8 cellular contexts compared by ENCODE assay signal in the genomic region with DNA sequence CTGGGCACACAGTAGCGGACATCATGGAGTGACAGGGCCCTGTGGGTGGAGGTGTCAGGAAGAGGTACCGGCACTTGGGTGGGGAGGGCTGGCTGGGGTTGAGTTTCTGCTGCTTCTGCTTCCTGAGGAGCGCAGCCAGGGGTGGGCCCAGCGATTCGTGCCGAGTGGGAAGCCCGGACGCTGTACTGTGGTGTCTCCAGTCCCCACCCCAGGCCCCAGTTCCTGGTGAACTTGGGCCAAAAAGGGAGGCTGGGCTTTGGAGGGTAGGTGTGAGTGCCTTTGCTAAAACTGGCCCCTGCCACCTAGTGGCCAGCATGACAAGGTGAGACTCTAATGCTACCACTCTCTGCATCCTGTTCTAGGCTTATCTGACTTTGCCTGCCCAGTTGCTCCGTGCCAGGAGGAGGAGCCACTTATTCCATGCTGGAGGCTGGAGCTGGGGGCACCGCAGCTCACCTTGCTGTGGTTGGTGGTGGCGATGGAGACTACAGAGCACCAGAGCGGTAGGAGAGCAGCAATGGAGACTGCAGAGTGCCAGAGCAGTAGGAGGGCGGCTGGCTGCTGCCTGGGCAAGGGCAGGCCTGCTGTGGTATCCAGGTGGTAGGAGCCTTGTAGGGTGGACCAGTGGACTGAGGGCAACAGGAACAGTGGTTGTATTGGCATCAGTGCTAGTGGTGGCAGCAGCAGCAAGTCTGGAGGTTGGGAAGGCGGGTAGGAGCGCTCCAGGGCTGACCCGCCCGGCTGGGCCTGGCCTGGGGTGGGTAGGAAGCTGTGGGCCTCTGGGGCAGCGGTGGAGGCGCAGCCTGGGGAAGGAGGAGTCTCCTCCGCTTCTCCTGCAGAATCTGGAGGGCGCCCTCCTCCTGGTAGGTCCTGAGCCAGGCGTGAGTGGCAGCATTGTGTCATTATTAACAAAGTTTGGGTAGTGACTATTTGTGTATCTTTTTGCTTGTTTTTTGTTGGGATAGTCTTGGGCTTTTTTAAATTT. TPM values are rescaled to one million over a fixed set of nuclear protein-coding genes. Genes with fewer than 3 reads are reported as not detected.
DNase-seq lines count a peak whose midpoint lies in the region; ATAC-seq, FAIRE-seq and TF ChIP-seq lines count a peak whose summit lies in the region.

No MANE protein-coding gene starts in this region.

- H3K4me1 ChIP-seq in kidney (ENCODE audit: control insufficient read depth in 1 of 2, insufficient read depth in 1 of 2, low read depth in 1 of 2, low read length in 2 of 2) = peaks cover 0 to 5% of the 10 kb centered on the region in 2 donors

- H3K9ac ChIP-seq in kidney (ENCODE audit: low read length in 2 of 2) = no peak overlapping the region

- CTCF ChIA-PET in GM10248 (lab: Yijun Ruan, JAX) = interaction anchor here (1.0 to 1.4 kb wide), 2 partner anchors 8 to 230 kb away, joined by 3 read pairs; no protein-coding TSS in a partner anchor

- no peaks in the 10 kb centered on the region for H3K9me3 ChIP-seq in kidney (ENCODE audit: control insufficient read depth in 1 of 2, low read length in 2 of 2)

- POLR2A ChIA-PET in GM10248 (lab: Yijun Ruan, JAX) = no interaction called here

- H3K9me3 Mint-ChIP-seq in activated naive CD8-positive, alpha-beta T cell treated with anti-CD3 and anti-CD28 coated beads for 36 hours = no peaks in the 10 kb centered on the region

- H3K36me3 ChIP-seq in kidney (ENCODE audit: control insufficient read depth in 1 of 2, insufficient read depth in 2 of 2, low read length in 2 of 2) = no peaks in the 10 kb centered on the region

- TF ChIP-seq CTCF in GM10248 (IDR thresholded peaks at IDR 0.05; ENCODE audit: control extremely low read depth, extremely low read depth, low read depth, missing control alignments) = peak; percentile 74
- TF ChIP-seq CTCF in kidney (IDR thresholded peaks at IDR 0.05; ENCODE audit: borderline replicate concordance, extremely low read depth, insufficient read depth) = peak; percentile 44

- no peak for FAIRE-seq in kidney (lab: Jason Lieb, UNC)

- intact Hi-C loops in kidney (cut with DNase I) = no loop called here

- H3K4me3 ChIP-seq in kidney (ENCODE audit: low read length in 2 of 2) = no peak overlapping the region

- H3K4me1 Mint-ChIP-seq in activated naive CD8-positive, alpha-beta T cell treated with anti-CD3 and anti-CD28 coated beads for 36 hours = peaks cover 8% of the 10 kb centered on the region

- H3K4me3 Mint-ChIP-seq in activated naive CD8-positive, alpha-beta T cell treated with anti-CD3 and anti-CD28 coated beads for 36 hours = no peak overlapping the region

- peaks cover 40% of the 10 kb centered on the region for H3K27me3 Mint-ChIP-seq in activated naive CD8-positive, alpha-beta T cell treated with anti-CD3 and anti-CD28 coated beads for 36 hours

- H3K27ac Mint-ChIP-seq in activated naive CD8-positive, alpha-beta T cell treated with anti-CD3 and anti-CD28 coated beads for 36 hours = no peak overlapping the region

- DNase-seq in A172 (ENCODE audit: low spot score) (peak; percentile 27), GM10248 (ENCODE audit: extremely low spot score) (no peak), NCI-H69 (lab: John Stamatoyannopoulos, UW) (peak; percentile 70), kidney (no peak), retina (no peak), DMS79 (lab: John Stamatoyannopoulos, UW) (no peak)
- DNase-seq in activated naive CD8-positive, alpha-beta T cell treated with anti-CD3 and anti-CD28 coated beads for 36 hours = peak; percentile 30

- H3K27ac ChIP-seq in kidney (ENCODE audit: low read depth in 2 of 2, low read length in 2 of 2) = no peak overlapping the region

- H3K36me3 Mint-ChIP-seq in activated naive CD8-positive, alpha-beta T cell treated with anti-CD3 and anti-CD28 coated beads for 36 hours = no peaks in the 10 kb centered on the region

- no peak for ATAC-seq in GM18858 (IDR thresholded peaks at IDR 0.05; ENCODE audit: unreplicated experiment)

RNA-seq across cellular contexts. Expression of a gene that starts 2.2 kb away (rescaled TPM):
- total RNA-seq in A172 (2014; rRNA removed; shearing (Covaris generic)) = not detected in 2 replicates
- not detected for total RNA-seq in activated naive CD8-positive, alpha-beta T cell treated with anti-CD3 and anti-CD28 coated beads for 36 hours
- total RNA-seq in kidney = not detected
- not detected for polyA plus RNA-seq in kidney (ENCODE audit: insufficient read depth, low read depth, low replicate concordance)

RNA-seq across cellular contexts. Expression of a gene that starts 48.0 kb away (rescaled TPM):
- not detected in 2 replicates for total RNA-seq in A172 (2014; rRNA removed; shearing (Covaris generic))
- total RNA-seq in activated naive CD8-positive, alpha-beta T cell treated with anti-CD3 and anti-CD28 coated beads for 36 hours = not detected
- not detected for total RNA-seq in kidney
- polyA plus RNA-seq in kidney (ENCODE audit: insufficient read depth, low read depth, low replicate concordance) = not detected

RNA-seq across cellular contexts. Expression of a gene that starts 48.1 kb away (rescaled TPM):
- not detected in 2 replicates for total RNA-seq in A172 (2014; rRNA removed; shearing (Covaris generic))
- total RNA-seq in activated naive CD8-positive, alpha-beta T cell treated with anti-CD3 and anti-CD28 coated beads for 36 hours = not detected
- total RNA-seq in kidney = 2.0 TPM
- not detected for polyA plus RNA-seq in kidney (ENCODE audit: insufficient read depth, low read depth, low replicate concordance)

Comparison
In these comparisons a context has a peak if more than half of its experiments do, and no peak if none do; other contexts are left out.
1. DNase-seq: peak in A172 (single experiment), NCI-H69 (single experiment) and activated naive CD8-positive, alpha-beta T cell treated with anti-CD3 and anti-CD28 coated beads for 36 hours (single experiment); none in GM10248 (single experiment), kidney (single experiment), retina (single experiment) and DMS79 (single experiment).